1 cellular context compared by ENCODE assay signal in the genomic region with DNA sequence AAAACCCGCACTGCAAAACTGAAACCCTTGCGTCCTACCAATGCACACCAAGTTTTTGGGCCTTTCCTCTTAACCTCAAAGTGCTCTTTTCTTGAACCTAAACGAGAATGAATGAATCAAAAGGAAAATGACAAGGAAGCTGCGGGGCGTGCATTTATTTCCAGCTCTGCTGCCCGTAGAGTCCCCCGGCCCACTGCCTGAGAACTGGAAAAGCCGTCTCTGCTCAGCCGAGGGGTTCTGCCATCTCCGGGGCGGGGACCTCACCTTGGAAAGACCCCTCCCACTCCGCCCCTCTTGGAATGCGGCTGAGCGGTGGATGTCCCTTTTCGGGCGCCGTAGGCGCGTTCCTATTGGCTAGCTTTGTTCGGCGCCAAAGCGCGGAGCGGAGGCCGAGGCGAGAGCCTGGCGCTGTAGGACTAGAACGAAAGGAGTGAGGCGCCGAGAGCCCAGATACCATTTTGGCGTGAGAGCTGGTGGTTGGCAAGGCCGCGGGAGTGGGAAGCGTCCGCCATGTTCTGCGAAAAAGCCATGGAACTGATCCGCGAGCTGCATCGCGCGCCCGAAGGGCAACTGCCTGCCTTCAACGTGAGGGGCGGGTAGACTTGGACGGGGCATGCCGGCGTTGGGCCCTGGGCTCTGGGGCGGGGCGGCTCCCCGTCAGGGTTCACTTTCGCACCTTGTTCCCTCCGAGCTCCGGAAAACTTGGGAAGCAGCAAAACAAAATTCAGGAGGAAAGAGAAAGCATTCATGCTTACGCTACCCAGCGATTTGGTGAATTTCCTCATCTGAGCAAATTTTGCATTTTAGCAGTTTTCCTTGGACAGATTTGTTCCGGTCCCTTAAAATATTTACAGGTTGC.
TF ChIP-seq lines count a peak whose summit lies in the region.

Gene GINS1 (plus strand): TSS at position 363 of the 859 bp plus-strand sequence. CDS start 148 bp downstream, at position 511.

TF ChIP-seq in K562, 482 proteins besides CTCF, POLR2A, EP300 and RAD21 (continued from another document and continues in another):
- TF ChIP-seq ATF1 (CRISPR knock-in tag; IDR thresholded peaks at IDR 0.05) (no peak), ATF1 (tag; IDR thresholded peaks at IDR 0.05) (peak; percentile 52), CREM (IDR thresholded peaks at IDR 0.05; ENCODE audit: low read depth) (peak; percentile 31; the same call in 1 of the 2 replicates), ESRRA (IDR thresholded peaks at IDR 0.05; ENCODE audit: borderline replicate concordance, low read depth) (0 out of 2 replicates have a peak, but pooled peaks have one; percentile 19), TOE1 (IDR thresholded peaks at IDR 0.05; ENCODE audit: borderline replicate concordance) (0 out of 2 replicates have a peak, but pooled peaks have one; percentile 53), TOE1 (CRISPR knock-in tag; IDR thresholded peaks at IDR 0.05; ENCODE audit: borderline replicate concordance, low read depth) (no peak), E2F3 (CRISPR knock-in tag; IDR thresholded peaks at IDR 0.05) (peak; percentile 81), POLR3A (IDR thresholded peaks at IDR 0.05; ENCODE audit: borderline replicate concordance, extremely low read depth, insufficient read depth, insufficient read length) (no peak), RBFOX2 (IDR thresholded peaks at IDR 0.05; ENCODE audit: low read depth, low read length) (peak; percentile 94), CXXC5 (CRISPR knock-in tag; IDR thresholded peaks at IDR 0.05) (peak; percentile 85), C11orf30 (IDR thresholded peaks at IDR 0.05; ENCODE audit: low read depth) (peak; percentile 86), TEAD2 (tag; IDR thresholded peaks at IDR 0.05) (peak; percentile 86), POLR2B (IDR thresholded peaks at IDR 0.05; ENCODE audit: low read depth, partially characterized antibody) (peak; percentile 62), HDGF (IDR thresholded peaks at IDR 0.05) (no peak), PML (IDR thresholded peaks at IDR 0.05; ENCODE audit: low read length) (0 out of 2 replicates have a peak, but pooled peaks have one; percentile 49), HCFC1 (IDR thresholded peaks at IDR 0.05; ENCODE audit: low read depth, low read length) (peak; percentile 52; the same call in 1 of the 2 replicates), KLF10 (CRISPR knock-in tag; IDR thresholded peaks at IDR 0.05) (no peak), NFYB (IDR thresholded peaks at IDR 0.05; ENCODE audit: extremely low read depth, insufficient read length) (no peak), POLR2AphosphoS5 (IDR thresholded peaks at IDR 0.05; ENCODE audit: control insufficient read depth, insufficient read depth, low read depth, low read length) (peak; percentile 73), NEUROD1 (IDR thresholded peaks at IDR 0.05; ENCODE audit: borderline replicate concordance, low read depth, low read length, partially characterized antibody) (peak; percentile 42), UBTF (IDR thresholded peaks at IDR 0.05; ENCODE audit: borderline replicate concordance in 1 of 2, low read depth in 2 of 2, low read length in 2 of 2) (peak; percentile 20 to 68; a peak in 1 of 4 replicates), ATF7 (IDR thresholded peaks at IDR 0.05) (peak; percentile 50; the same call in 1 of the 2 replicates), HMBOX1 (IDR thresholded peaks at IDR 0.05) (no peak), MGA (IDR thresholded peaks at IDR 0.05) (peak; percentile 95), RBM39 (optimal IDR thresholded peaks at IDR 0.05; ENCODE audit: low read depth, low read length) (no peak), MNT (conservative IDR thresholded peaks at IDR 0.05) (peak; percentile 36 to 77; a peak in 3 of 4 replicates), SUPT5H (IDR thresholded peaks at IDR 0.05) (peak; percentile 87), NR4A1 (CRISPR knock-in tag; IDR thresholded peaks at IDR 0.05) (no peak), NR4A1 (tag; IDR thresholded peaks at IDR 0.05) (no peak)
- TF ChIP-seq, protein P1, sequence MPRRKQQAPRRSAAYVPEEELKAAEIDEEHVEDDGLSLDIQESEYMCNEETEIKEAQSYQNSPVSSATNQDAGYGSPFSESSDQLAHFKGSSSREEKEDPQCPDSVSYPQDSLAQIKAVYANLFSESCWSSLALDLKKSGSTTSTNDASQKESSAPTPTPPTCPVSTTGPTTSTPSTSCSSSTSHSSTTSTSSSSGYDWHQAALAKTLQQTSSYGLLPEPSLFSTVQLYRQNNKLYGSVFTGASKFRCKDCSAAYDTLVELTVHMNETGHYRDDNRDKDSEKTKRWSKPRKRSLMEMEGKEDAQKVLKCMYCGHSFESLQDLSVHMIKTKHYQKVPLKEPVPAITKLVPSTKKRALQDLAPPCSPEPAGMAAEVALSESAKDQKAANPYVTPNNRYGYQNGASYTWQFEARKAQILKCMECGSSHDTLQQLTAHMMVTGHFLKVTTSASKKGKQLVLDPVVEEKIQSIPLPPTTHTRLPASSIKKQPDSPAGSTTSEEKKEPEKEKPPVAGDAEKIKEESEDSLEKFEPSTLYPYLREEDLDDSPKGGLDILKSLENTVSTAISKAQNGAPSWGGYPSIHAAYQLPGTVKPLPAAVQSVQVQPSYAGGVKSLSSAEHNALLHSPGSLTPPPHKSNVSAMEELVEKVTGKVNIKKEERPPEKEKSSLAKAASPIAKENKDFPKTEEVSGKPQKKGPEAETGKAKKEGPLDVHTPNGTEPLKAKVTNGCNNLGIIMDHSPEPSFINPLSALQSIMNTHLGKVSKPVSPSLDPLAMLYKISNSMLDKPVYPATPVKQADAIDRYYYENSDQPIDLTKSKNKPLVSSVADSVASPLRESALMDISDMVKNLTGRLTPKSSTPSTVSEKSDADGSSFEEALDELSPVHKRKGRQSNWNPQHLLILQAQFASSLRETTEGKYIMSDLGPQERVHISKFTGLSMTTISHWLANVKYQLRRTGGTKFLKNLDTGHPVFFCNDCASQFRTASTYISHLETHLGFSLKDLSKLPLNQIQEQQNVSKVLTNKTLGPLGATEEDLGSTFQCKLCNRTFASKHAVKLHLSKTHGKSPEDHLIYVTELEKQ (CRISPR knock-in tag; IDR thresholded peaks at IDR 0.05): no peak
